ENCODE assay signal across 33 cellular contexts in genomic region chr10:1157615-1157933, GRCh38.
"Had no signal": no experiment of that assay in that cellular context is flagged by ENCODE, and none has a peak within 500 bp of the region (broad histone marks: within the 10 kb centered on the region; RNA-seq: fewer than 3 reads in every experiment).

No MANE protein-coding gene starts in this region.

- H3K9ac ChIP-seq: SK-N-SH had no signal

- H3K9me3 ChIP-seq: MG63, Peyer's patch, SJSA1, SK-N-SH had no signal

- H3K27me3 ChIP-seq: MG63, Peyer's patch had no signal

- H3K4me3 Mint-ChIP-seq: activated CD8-positive, alpha-beta T cell treated with anti-CD3 and anti-CD28 coated beads for 36 hours; activated naive CD4-positive, alpha-beta T cell treated with anti-CD3 and anti-CD28 coated beads for 36 hours; activated T-cell treated with anti-CD3 and anti-CD28 coated beads, Interleukin-2, amount 50 U/mL, for 72 hours; brain; IgD-negative memory B cell; T-helper 1 cell treated with Interleukin-12 subunit alpha and Interleukin-12 subunit beta and Interleukin-4 antibody, amounts not matched to agents 30 μg/mL and 1 μg/mL, for 36 hours; T-helper 2 cell treated with Interferon-gamma antibody and Interleukin-4, amounts not matched to agents 5 μg/mL and 100 μg/mL, for 36 hours had no signal

- H3K4me3 ChIP-seq: MG63, Peyer's patch, SJSA1 had no signal

- H3K36me3 Mint-ChIP-seq: activated naive CD4-positive, alpha-beta T cell treated with anti-CD3 and anti-CD28 coated beads, Interleukin-2, amount 50 U/mL, for 72 hours; brain; IgD-negative memory B cell had no signal

- H3K27ac Mint-ChIP-seq: activated CD8-positive, alpha-beta T cell treated with anti-CD3 and anti-CD28 coated beads for 36 hours; activated naive CD4-positive, alpha-beta T cell treated with anti-CD3 and anti-CD28 coated beads for 36 hours; activated T-cell treated with anti-CD3 and anti-CD28 coated beads, Interleukin-2, amount 50 U/mL, for 72 hours; T-helper 1 cell treated with Interleukin-12 subunit alpha and Interleukin-12 subunit beta and Interleukin-4 antibody, amounts not matched to agents 30 μg/mL and 1 μg/mL, for 36 hours; T-helper 2 cell treated with Interferon-gamma antibody and Interleukin-4, amounts not matched to agents 5 μg/mL and 100 μg/mL, for 36 hours had no signal

- H3K4me1 ChIP-seq: Peyer's patch, SJSA1 had no signal

- H3K36me3 ChIP-seq: MG63, Peyer's patch, SJSA1 had no signal

- H3K9me3 Mint-ChIP-seq: activated CD8-positive, alpha-beta T cell treated with anti-CD3 and anti-CD28 coated beads for 36 hours; activated naive CD4-positive, alpha-beta T cell treated with anti-CD3 and anti-CD28 coated beads for 36 hours; activated naive CD4-positive, alpha-beta T cell treated with anti-CD3 and anti-CD28 coated beads, Interleukin-2, amount 50 U/mL, for 72 hours; activated T-cell treated with anti-CD3 and anti-CD28 coated beads, Interleukin-2, amount 50 U/mL, for 72 hours; brain; IgD-negative memory B cell; T-helper 1 cell treated with Interleukin-12 subunit alpha and Interleukin-12 subunit beta and Interleukin-4 antibody, amounts not matched to agents 30 μg/mL and 1 μg/mL, for 36 hours; T-helper 2 cell treated with Interferon-gamma antibody and Interleukin-4, amounts not matched to agents 5 μg/mL and 100 μg/mL, for 36 hours had no signal

- H3K4me2 ChIP-seq: SK-N-SH had no signal

- DNase-seq: activated CD4-positive, alpha-beta T cell treated with anti-CD3 and anti-CD28 coated beads for 4 hours; activated CD4-positive, alpha-beta T cell treated with anti-CD3 and anti-CD28 coated beads, Interleukin-2, amount 50 U/mL, for 1 hour; activated CD8-positive, alpha-beta T cell treated with anti-CD3 and anti-CD28 coated beads for 36 hours; activated gamma-delta T cell treated with Interleukin-2 at 50 U/mL for 16 hours; activated naive CD4-positive, alpha-beta T cell treated with anti-CD3 and anti-CD28 coated beads for 36 hours; activated T-cell treated with anti-CD3 and anti-CD28 coated beads, Interleukin-2, amount 50 U/mL, for 1 hour; activated T-cell treated with anti-CD3 and anti-CD28 coated beads, Interleukin-2, amount 50 U/mL, for 72 hours; anterior cingulate cortex; Kasumi-1; KBM-7; MG63; NCI-H1048; NCI-H1105 treated with DMSO at 0.1 percent for 48 hours; NCI-H1436; NCI-H1694 treated with DMSO at 0.1 percent for 48 hours; NCI-H2029; NCI-H510A; NCI-H526; NCI-H748 treated with DMSO at 0.1 percent for 48 hours; NK-92 treated with Interleukin-12 subunit alpha and Interleukin-12 subunit beta, amount 100 ng/mL, for 24 hours; PC-3; RPMI8226; SHP77 treated with DMSO at 0.1 percent for 48 hours had no signal

- ATAC-seq: activated CD4-positive, CD25-positive, alpha-beta regulatory T cell treated with anti-CD3 and anti-CD28 coated beads, Interleukin-2, amount 50 U/mL, for 24 hours; activated CD8-positive, alpha-beta T cell treated with anti-CD3 and anti-CD28 coated beads for 36 hours; activated naive CD4-positive, alpha-beta T cell treated with anti-CD3 and anti-CD28 coated beads, Interleukin-2, amount 50 U/mL, for 72 hours; activated T-cell treated with anti-CD3 and anti-CD28 coated beads, Interleukin-2, amount 50 U/mL, for 72 hours; HepG2; PC-3 had no signal

- H3K27ac ChIP-seq: Peyer's patch, SJSA1 had no signal
